Comparison of ENCODE assay signal across 7 cellular contexts in genomic region chr14:31224808-31225207, GRCh38.
"Had no signal": no experiment of that assay in that cellular context is flagged by ENCODE, and none has a peak within 500 bp of the region (broad histone marks: within the 10 kb centered on the region; RNA-seq: fewer than 3 reads in every experiment).

No MANE protein-coding gene starts in this region.

- ATAC-seq: HepG2 had no signal

- H3K4me2 ChIP-seq: KMS-11 had no signal

- H3K9ac ChIP-seq: KMS-11 had no signal

- H3K27ac ChIP-seq: HL-60, KMS-11 had no signal

- FAIRE-seq: HepG2, HTR-8/SVneo had no signal

- DNase-seq: IMR-90, KBM-7, KG1 had no signal
